In genomic region chr9:129458663-129459549, GRCh38 we compare ENCODE assay signal across 8 cellular contexts.
A peak's percentile ranks its signal among the peaks of the same experiment; 100 is the strongest.
DNase-seq lines count a peak whose midpoint lies in the region; ATAC-seq lines count a peak whose summit lies in the region.

No MANE protein-coding gene starts in this region.

- H3K9ac ChIP-seq in skeletal muscle tissue (ENCODE audit: low read depth in 1 of 3, low read length in 3 of 3), result peak overlapping the region; percentile 33 to 77 (median 40)

- H3K27ac ChIP-seq in right cardiac atrium (ENCODE audit: low read length) (peak overlapping the region; percentile 76), skeletal muscle tissue (ENCODE audit: low read depth, low read length) (peak overlapping the region; percentile 59)

- 32% methylated on average over 29 of the region's 29 CpGs for WGBS in right cardiac atrium

- H3K9me3 Mint-ChIP-seq in activated T-helper 1 cell treated with anti-CD3 and anti-CD28 coated beads, Interleukin-12 subunit alpha, Interleukin-12 subunit beta, Interleukin-2, Interleukin-4 antibody, amounts not matched to agents 30 ng/mL and 10 ng/mL and 1 ng/mL, durations not matched to agents 14 hours and 24 hours and 36 hours, result no peaks in the 10 kb centered on the region

- no peak overlapping the region for H3K4me3 ChIP-seq in right cardiac atrium (ENCODE audit: low read length)
- H3K4me3 ChIP-seq in skeletal muscle tissue (ENCODE audit: low read length in 3 of 3), result peak overlapping the region in 1 of 3 donors; percentile 49

- DNase-seq in COLO668 (lab: John Stamatoyannopoulos, UW; ENCODE audit: unreplicated experiment) (peak; percentile 70), NCI-H1105 (lab: John Stamatoyannopoulos, UW) (peak; percentile 48), right cardiac atrium (peak; percentile 68 to 90 (median 83)), glomerular visceral epithelial cell (ENCODE audit: extremely low spot score) (no peak), mesenteric fat pad (ENCODE audit: low spot score) (no peak), hepatic stellate cell (ENCODE audit: low spot score) (no peak)
- DNase-seq in activated T-helper 1 cell treated with anti-CD3 and anti-CD28 coated beads, Interleukin-12 subunit alpha, Interleukin-12 subunit beta, Interleukin-2, Interleukin-4 antibody, amounts not matched to agents 30 ng/mL and 10 ng/mL and 1 ng/mL, durations not matched to agents 14 hours and 24 hours and 36 hours (ENCODE audit: low spot score), result no peak

- peaks cover 37% of the 10 kb centered on the region for H3K4me1 Mint-ChIP-seq in activated T-helper 1 cell treated with anti-CD3 and anti-CD28 coated beads, Interleukin-12 subunit alpha, Interleukin-12 subunit beta, Interleukin-2, Interleukin-4 antibody, amounts not matched to agents 30 ng/mL and 10 ng/mL and 1 ng/mL, durations not matched to agents 14 hours and 24 hours and 36 hours (ENCODE audit: low read depth)

- no peak overlapping the region for H3K4me3 Mint-ChIP-seq in activated T-helper 1 cell treated with anti-CD3 and anti-CD28 coated beads, Interleukin-12 subunit alpha, Interleukin-12 subunit beta, Interleukin-2, Interleukin-4 antibody, amounts not matched to agents 30 ng/mL and 10 ng/mL and 1 ng/mL, durations not matched to agents 14 hours and 24 hours and 36 hours

- peak overlapping the region; percentile 87 for H3K27ac Mint-ChIP-seq in activated T-helper 1 cell treated with anti-CD3 and anti-CD28 coated beads, Interleukin-12 subunit alpha, Interleukin-12 subunit beta, Interleukin-2, Interleukin-4 antibody, amounts not matched to agents 30 ng/mL and 10 ng/mL and 1 ng/mL, durations not matched to agents 14 hours and 24 hours and 36 hours

- H3K9me3 ChIP-seq in right cardiac atrium (ENCODE audit: control insufficient read depth, low read length) (no peaks in the 10 kb centered on the region), skeletal muscle tissue (ENCODE audit: control insufficient read depth in 3 of 3, low read length in 3 of 3) (no peaks in the 10 kb centered on the region)

- H3K4me1 ChIP-seq in right cardiac atrium (ENCODE audit: control insufficient read depth, insufficient read depth, low read length), result peaks cover 17% of the 10 kb centered on the region
- H3K4me1 ChIP-seq in skeletal muscle tissue (ENCODE audit: control insufficient read depth in 3 of 3, insufficient read depth in 3 of 3, low read length in 3 of 3), result peaks cover 27 to 30% (median 30%) of the 10 kb centered on the region in 3 donors

- no peaks in the 10 kb centered on the region for H3K36me3 ChIP-seq in skeletal muscle tissue (ENCODE audit: control insufficient read depth in 3 of 3, insufficient read depth in 3 of 3, low read length in 3 of 3)

- no peaks in the 10 kb centered on the region for H3K27me3 ChIP-seq in right cardiac atrium (ENCODE audit: control insufficient read depth, insufficient read depth)
- no peaks in the 10 kb centered on the region for H3K27me3 ChIP-seq in skeletal muscle tissue (ENCODE audit: control insufficient read depth in 3 of 3, insufficient read depth in 3 of 3, low read length in 3 of 3)

- intact Hi-C loops in activated T-helper 1 cell treated with anti-CD3 and anti-CD28 coated beads, Interleukin-12 subunit alpha, Interleukin-12 subunit beta, Interleukin-2, Interleukin-4 antibody, amounts not matched to agents 30 ng/mL and 10 ng/mL and 1 ng/mL, durations not matched to agents 14 hours and 24 hours and 36 hours (cut with micrococcal nuclease), result loop anchor here (1.0 to 2.0 kb wide), 3 partner anchors 46 to 284 kb away; no protein-coding TSS in a partner anchor
- intact Hi-C loops in right cardiac atrium (cut with DNase I), result no loop called here

- peak; percentile 7 to 42 for ATAC-seq in right cardiac atrium

- H3K36me3 Mint-ChIP-seq in activated T-helper 1 cell treated with anti-CD3 and anti-CD28 coated beads, Interleukin-12 subunit alpha, Interleukin-12 subunit beta, Interleukin-2, Interleukin-4 antibody, amounts not matched to agents 30 ng/mL and 10 ng/mL and 1 ng/mL, durations not matched to agents 14 hours and 24 hours and 36 hours (ENCODE audit: low read depth), result peaks cover 2% of the 10 kb centered on the region

- H3K27me3 Mint-ChIP-seq in activated T-helper 1 cell treated with anti-CD3 and anti-CD28 coated beads, Interleukin-12 subunit alpha, Interleukin-12 subunit beta, Interleukin-2, Interleukin-4 antibody, amounts not matched to agents 30 ng/mL and 10 ng/mL and 1 ng/mL, durations not matched to agents 14 hours and 24 hours and 36 hours (ENCODE audit: insufficient read depth), result no peaks in the 10 kb centered on the region

Comparison
In these comparisons a context has a peak if more than half of its experiments do, and no peak if none do; other contexts are left out.
1. DNase-seq: peak in COLO668 (single experiment), NCI-H1105 (single experiment) and right cardiac atrium (3 of 3); none in activated T-helper 1 cell treated with anti-CD3 and anti-CD28 coated beads, Interleukin-12 subunit alpha, Interleukin-12 subunit beta, Interleukin-2, Interleukin-4 antibody, amounts not matched to agents 30 ng/mL and 10 ng/mL and 1 ng/mL, durations not matched to agents 14 hours and 24 hours and 36 hours (single experiment), glomerular visceral epithelial cell (single experiment), mesenteric fat pad (single experiment) and hepatic stellate cell (single experiment).